Comparison of ENCODE assay signal across 8 cellular contexts in the genomic region with DNA sequence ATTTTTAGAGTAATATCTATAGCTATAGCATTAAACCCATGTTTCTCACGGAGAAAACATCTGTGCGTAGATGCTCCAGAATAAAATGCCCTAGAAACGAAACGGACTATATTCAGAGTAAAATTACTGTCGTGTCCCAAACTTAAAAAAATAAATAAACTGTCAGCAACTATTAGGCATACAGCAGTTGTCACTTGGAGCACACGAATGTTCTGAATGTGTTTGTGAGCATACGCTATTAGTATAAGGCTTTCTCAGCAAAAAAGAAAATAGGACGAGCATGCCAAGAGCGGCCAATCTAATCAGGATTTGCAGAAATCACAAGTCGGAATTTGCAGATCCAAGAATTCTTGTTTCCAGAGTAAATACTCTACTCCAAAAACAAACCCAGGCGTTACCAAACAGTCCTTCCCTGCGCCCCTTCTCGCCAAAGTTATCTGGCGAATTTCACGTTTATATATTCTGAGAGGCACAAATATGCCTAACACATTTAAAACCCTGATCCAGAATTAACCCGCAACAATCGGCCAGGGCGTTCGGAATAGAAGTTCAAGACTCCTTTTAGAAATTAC. TPM values are rescaled to one million over a fixed set of nuclear protein-coding genes. Genes with fewer than 3 reads are reported as not detected.
DNase-seq lines count a peak whose midpoint lies in the region; ATAC-seq lines count a peak whose summit lies in the region.

No MANE protein-coding gene starts in this region.

- peaks cover 15% of the 10 kb centered on the region for H3K4me1 ChIP-seq in mesodermal cell (ENCODE audit: control insufficient read depth, insufficient read depth, low read length, poor library complexity, severe bottlenecking)
- H3K4me1 ChIP-seq in aorta (ENCODE audit: control insufficient read depth in 1 of 2, insufficient read depth in 2 of 2, low read length in 2 of 2) = peaks cover 0 to 4% of the 10 kb centered on the region in 2 donors

- H3K4me3 ChIP-seq in mesodermal cell (ENCODE audit: extremely low read depth, insufficient read depth, low read length, poor library complexity, severe bottlenecking) (peak overlapping the region; percentile 80), aorta (ENCODE audit: low read length in 2 of 2) (peak overlapping the region; percentile 100)

- no peak for ATAC-seq in aorta (ENCODE audit: low FRiP score)
- ATAC-seq in HG03108 (IDR thresholded peaks at IDR 0.05; ENCODE audit: unreplicated experiment) = no peak

- H3K4me1 Mint-ChIP-seq in IgD-negative memory B cell = peaks cover 10 to 14% (median 12%) of the 10 kb centered on the region in 3 donors

- H3K36me3 Mint-ChIP-seq in IgD-negative memory B cell = no peaks in the 10 kb centered on the region

- peaks cover 26% of the 10 kb centered on the region for H3K36me3 ChIP-seq in mesodermal cell (ENCODE audit: control insufficient read depth, insufficient read depth, low read length)
- H3K36me3 ChIP-seq in aorta (ENCODE audit: control insufficient read depth in 1 of 2, insufficient read depth in 2 of 2, low read length in 1 of 2) = no peaks in the 10 kb centered on the region

- peaks cover 0 to 3% (median 0%) of the 10 kb centered on the region in 3 donors for H3K9me3 Mint-ChIP-seq in IgD-negative memory B cell

- intact Hi-C loops in aorta (cut with DNase I) = loop anchor here (2.0 to 5.0 kb wide), 2 partner anchors 61 to 278 kb away; no protein-coding TSS in a partner anchor

- DNase-seq in Ammon's horn (ENCODE audit: low spot score) = peak; percentile 17
- DNase-seq in cerebellar cortex (ENCODE audit: low spot score) = peak; percentile 50
- DNase-seq in aorta = no peak
- DNase-seq in ecto neural progenitor cell (ENCODE audit: low spot score) = no peak
- DNase-seq in effector CD4-positive, alpha-beta T cell = no peak

- H3K27ac Mint-ChIP-seq in IgD-negative memory B cell = no peak overlapping the region

- peak overlapping the region; percentile 73 to 90 (median 84) for H3K4me3 Mint-ChIP-seq in IgD-negative memory B cell

- H3K27ac ChIP-seq in mesodermal cell (ENCODE audit: low read depth, low read length, severe bottlenecking) (peak overlapping the region; percentile 93), aorta (ENCODE audit: low read depth in 1 of 2, low read length in 2 of 2) (peak overlapping the region; percentile 90 to 99)

- H3K9me3 ChIP-seq in mesodermal cell (ENCODE audit: control insufficient read depth, low read length) (no peaks in the 10 kb centered on the region), aorta (ENCODE audit: control insufficient read depth, low read length) (no peaks in the 10 kb centered on the region)

- peaks cover 41% of the 10 kb centered on the region for H3K27me3 Mint-ChIP-seq in IgD-negative memory B cell

- no peaks in the 10 kb centered on the region for H3K27me3 ChIP-seq in aorta (ENCODE audit: control insufficient read depth in 1 of 2, insufficient read depth in 2 of 2, low read length in 1 of 2)

- WGBS in mesodermal cell (ENCODE audit: insufficient coverage in 2 of 2), 2 experiments = 1 to 3% methylated on average over 12 to 13 of the region's 19 CpGs
- 1% methylated on average over 19 of the region's 19 CpGs for WGBS in aorta, 2 donors

RNA-seq across cellular contexts. Expression of gene PTPN21, which starts 0.8 kb away (rescaled TPM):
- polyA plus RNA-seq in IgD-negative memory B cell (not detected), aorta (10 to 100 TPM; 15.6 to 26.4 TPM)
- polyA plus RNA-seq in mesodermal cell (2013, experiment 1 of 2) = 12.3 TPM
- 13.0 TPM for polyA plus RNA-seq in mesodermal cell (2013, experiment 2 of 2)
- total RNA-seq in aorta = 10 to 100 TPM; 45.8 to 53.7 TPM

RNA-seq across cellular contexts. Expression of gene ZC3H14, which starts 8.9 kb away (rescaled TPM):
- 45.4 TPM for polyA plus RNA-seq in IgD-negative memory B cell
- polyA plus RNA-seq in mesodermal cell (2013, experiment 1 of 2) = 70.8 TPM
- polyA plus RNA-seq in mesodermal cell (2013, experiment 2 of 2) = 69.3 TPM
- total RNA-seq in aorta = 10 to 100 TPM; 46.7 to 55.1 TPM
- 10 to 100 TPM; 16.0 to 35.9 TPM for polyA plus RNA-seq in aorta

Comparison
In these comparisons a context has a peak if more than half of its experiments do, and no peak if none do; other contexts are left out.
1. DNase-seq: peak in Ammon's horn (single experiment) and cerebellar cortex (single experiment); none in aorta (0 of 2), ecto neural progenitor cell (single experiment) and effector CD4-positive, alpha-beta T cell (single experiment).
2. RNA of gene PTPN21, which starts 0.8 kb away (polyA plus RNA-seq): 15.6 to 26.4 TPM in aorta; not detected in IgD-negative memory B cell (single experiment); every median in the first group is over 10 times any median in the second.